Comparison of ENCODE assay signal across 9 cellular contexts in genomic region chr20:62406635-62407176, GRCh38. TPM values are rescaled to one million over a fixed set of nuclear protein-coding genes. Genes with fewer than 3 reads are reported as not detected.
DNase-seq lines count a peak whose midpoint lies in the region; ATAC-seq, FAIRE-seq and TF ChIP-seq lines count a peak whose summit lies in the region.
"Had no signal": no experiment of that assay in that cellular context is flagged by ENCODE, and none has a peak within 500 bp of the region (broad histone marks: within the 10 kb centered on the region; RNA-seq: fewer than 3 reads in every experiment).

No MANE protein-coding gene starts in this region.

- H3K4me3 Mint-ChIP-seq in CD4-positive, alpha-beta T cell, result peak overlapping the region; percentile 84
- peak overlapping the region; percentile 72 for H3K4me3 Mint-ChIP-seq in activated naive CD8-positive, alpha-beta T cell treated with anti-CD3 and anti-CD28 coated beads, Interleukin-2, amount 50 U/mL, for 24 hours

- no peak for TF ChIP-seq POLR2A in lower leg skin (IDR thresholded peaks at IDR 0.05)
- no peak for TF ChIP-seq POLR2A in H54 (IDR thresholded peaks at IDR 0.05; ENCODE audit: low read depth, low read length)

- POLR2A ChIA-PET in CD4-positive, alpha-beta T cell (lab: Charles Lee), result interaction anchor here (1.0 kb wide), 3 partner anchors 20 to 104 kb away, joined by 3 to 5 read pairs (median 3); partner anchors contain the start of genes ADRM1 and RPS21

- no peak for FAIRE-seq in H54 (lab: Jason Lieb, UNC)

- H3K36me3 ChIP-seq in upper lobe of right lung, result no peaks in the 10 kb centered on the region

- H3K36me3 Mint-ChIP-seq in CD4-positive, alpha-beta T cell (ENCODE audit: low read depth), result no peaks in the 10 kb centered on the region
- H3K36me3 Mint-ChIP-seq in activated naive CD8-positive, alpha-beta T cell treated with anti-CD3 and anti-CD28 coated beads, Interleukin-2, amount 50 U/mL, for 24 hours (ENCODE audit: low read depth), result no peaks in the 10 kb centered on the region

- H3K4me3 ChIP-seq in lower leg skin (ENCODE audit: low read depth, poor library complexity, severe bottlenecking) (peak overlapping the region; percentile 50), upper lobe of right lung (peak overlapping the region; percentile 59)

- H3K27me3 ChIP-seq in CD4-positive, alpha-beta T cell (ENCODE audit: control insufficient read depth, insufficient read depth, low read length), result no peaks in the 10 kb centered on the region
- no peaks in the 10 kb centered on the region for H3K27me3 ChIP-seq in upper lobe of right lung

- H3K27ac Mint-ChIP-seq in CD4-positive, alpha-beta T cell, result no peak overlapping the region
- no peak overlapping the region for H3K27ac Mint-ChIP-seq in activated naive CD8-positive, alpha-beta T cell treated with anti-CD3 and anti-CD28 coated beads, Interleukin-2, amount 50 U/mL, for 24 hours

- no peak for TF ChIP-seq CTCF in CD4-positive, alpha-beta T cell (IDR thresholded peaks at IDR 0.05)
- TF ChIP-seq CTCF in lower leg skin (IDR thresholded peaks at IDR 0.05) (no peak), upper lobe of right lung (IDR thresholded peaks at IDR 0.05) (no peak)

- no peak for ATAC-seq in CD4-positive, alpha-beta T cell (ENCODE audit: poor library complexity)
- ATAC-seq in HG02642 (IDR thresholded peaks at IDR 0.05; ENCODE audit: poor library complexity, unreplicated experiment) (peak; percentile 10), upper lobe of right lung (no peak)
- no peak for ATAC-seq in activated naive CD8-positive, alpha-beta T cell treated with anti-CD3 and anti-CD28 coated beads, Interleukin-2, amount 50 U/mL, for 24 hours

- H3K4me1 ChIP-seq in upper lobe of right lung, result peaks cover 36% of the 10 kb centered on the region

- no peaks in the 10 kb centered on the region for H3K9me3 Mint-ChIP-seq in CD4-positive, alpha-beta T cell
- H3K9me3 Mint-ChIP-seq in activated naive CD8-positive, alpha-beta T cell treated with anti-CD3 and anti-CD28 coated beads, Interleukin-2, amount 50 U/mL, for 24 hours, result no peaks in the 10 kb centered on the region

- H3K4me1 Mint-ChIP-seq in CD4-positive, alpha-beta T cell (ENCODE audit: low read depth), result peaks cover 18% of the 10 kb centered on the region
- H3K4me1 Mint-ChIP-seq in activated naive CD8-positive, alpha-beta T cell treated with anti-CD3 and anti-CD28 coated beads, Interleukin-2, amount 50 U/mL, for 24 hours, result peaks cover 23% of the 10 kb centered on the region

- intact Hi-C loops in CD4-positive, alpha-beta T cell (cut with DNase I, micrococcal nuclease), result loop anchor here (1.0 to 5.0 kb wide), 5 partner anchors 104 to 866 kb away; partner anchors contain the start of genes ADRM1 (in 1 of the 2), ARFGAP1 (in 1 of the 2), GID8 (in 1 of the 2) and OSBPL2 (in 1 of the 2)
- intact Hi-C loops in lower leg skin (cut with DNase I; ENCODE audit: low total_unique reads) (loop anchor here (10.0 kb wide), 1 partner anchor 398 kb away; the partner anchor contains the start of gene OGFR), upper lobe of right lung (cut with DNase I) (no loop called here)

- DNase-seq in CD4-positive, alpha-beta T cell, result no peak
- DNase-seq in activated naive CD8-positive, alpha-beta T cell treated with anti-CD3 and anti-CD28 coated beads, Interleukin-2, amount 50 U/mL, for 24 hours, result no peak
- no peak for DNase-seq in lower leg skin (ENCODE audit: low spot score in 2 of 2)
- DNase-seq in upper lobe of right lung, result no peak
- DNase-seq in H54 (ENCODE audit: insufficient read length, low spot score), result no peak
- no peak for DNase-seq in NCI-H2081 (lab: John Stamatoyannopoulos, UW)
- DNase-seq in NCI-H524 (lab: John Stamatoyannopoulos, UW), result no peak

- H3K9me3 ChIP-seq in CD4-positive, alpha-beta T cell (ENCODE audit: control insufficient read depth, low read length), result no peaks in the 10 kb centered on the region
- H3K9me3 ChIP-seq in upper lobe of right lung, result no peaks in the 10 kb centered on the region

- CTCF ChIA-PET in CD4-positive, alpha-beta T cell (lab: Charles Lee), result interaction anchor here (1.0 kb wide), 1 partner anchor 24 kb away, joined by 3 read pairs; no protein-coding TSS in a partner anchor

- WGBS in lower leg skin, 2 donors, result 0% methylated on average over 23 of the region's 42 CpGs; no CpG with 5 or more reads in 1 of the 2 donors

- H3K27ac ChIP-seq in CD4-positive, alpha-beta T cell (ENCODE audit: low read depth, low read length), result no peak overlapping the region
- no peak overlapping the region for H3K27ac ChIP-seq in upper lobe of right lung

- H3K27me3 Mint-ChIP-seq in CD4-positive, alpha-beta T cell, result no peaks in the 10 kb centered on the region
- no peaks in the 10 kb centered on the region for H3K27me3 Mint-ChIP-seq in activated naive CD8-positive, alpha-beta T cell treated with anti-CD3 and anti-CD28 coated beads, Interleukin-2, amount 50 U/mL, for 24 hours

RNA-seq across cellular contexts. Expression of gene CABLES2, which starts 0.4 kb away (rescaled TPM):
- total RNA-seq in CD4-positive, alpha-beta T cell, result 1 to 10 TPM; 4.4 TPM
- 1 to 10 TPM; 2.8 to 5.3 (median 3.7) TPM for total RNA-seq in lower leg skin
- total RNA-seq in upper lobe of right lung, result 4.1 TPM

RNA-seq across cellular contexts. Expression of gene RPS21, which starts 19.8 kb away (rescaled TPM):
- total RNA-seq in CD4-positive, alpha-beta T cell, result 1,000 to 10,000 TPM; 3,015 to 3,210 TPM
- total RNA-seq in lower leg skin (1,000 to 10,000 TPM; 1,664 to 5,734 (median 2,155) TPM), upper lobe of right lung (1,050 TPM)

RNA-seq across cellular contexts. Expression of gene RBBP8NL, which starts 20.6 kb away (rescaled TPM):
- total RNA-seq in CD4-positive, alpha-beta T cell, result not detected
- total RNA-seq in lower leg skin (1 to 10 TPM; 4.3 to 8.5 (median 6.3) TPM), upper lobe of right lung (0.64 TPM)
- total RNA-seq: pulmonary artery endothelial cell had no signal

RNA-seq across cellular contexts. Expression of gene LAMA5, which starts 39.6 kb away (rescaled TPM):
- under 1 TPM; 0.16 to 0.78 TPM for total RNA-seq in CD4-positive, alpha-beta T cell
- total RNA-seq in lower leg skin (100 to 1,000 TPM; 164 to 427 (median 196) TPM), upper lobe of right lung (279 TPM)
